ENCODE assay signal across 10 cellular contexts in genomic region chr6:16257999-16258708, GRCh38. TPM values are rescaled to one million over a fixed set of nuclear protein-coding genes. Genes with fewer than 3 reads are reported as not detected.
DNase-seq lines count a peak whose midpoint lies in the region; ATAC-seq and TF ChIP-seq lines count a peak whose summit lies in the region.
"Had no signal": no experiment of that assay in that cellular context is flagged by ENCODE, and none has a peak within 500 bp of the region (broad histone marks: within the 10 kb centered on the region; RNA-seq: fewer than 3 reads in every experiment).

No MANE protein-coding gene starts in this region.

- peak; percentile 39 for DNase-seq in DMS153 (lab: John Stamatoyannopoulos, UW)
- DNase-seq in DMS153 treated with DMSO at 0.1 percent for 48 hours (lab: John Stamatoyannopoulos, UW; ENCODE audit: unreplicated experiment) = no peak
- no peak for DNase-seq in chondrocyte (ENCODE audit: low spot score)
- peak; percentile 81 for DNase-seq in islet precursor cell
- no peak for DNase-seq in stimulated activated naive CD8-positive, alpha-beta T cell treated with anti-CD3 and anti-CD28 coated beads, Interleukin-15, Interleukin-2, amounts not matched to agents 100 U/mL and 50 U/mL, for 24 hours
- DNase-seq in effector CD8-positive, alpha-beta T cell (lab: John Stamatoyannopoulos, UW) = no peak
- DNase-seq: MG63, NCI-H526 treated with DMSO at 0.1 percent for 48 hours had no signal

- H3K4me1 Mint-ChIP-seq in chondrocyte (ENCODE audit: low read depth) = peaks cover 15% of the 10 kb centered on the region

- H3K36me3 Mint-ChIP-seq in chondrocyte (ENCODE audit: low read depth) = peaks cover 5% of the 10 kb centered on the region

- peak; percentile 65 for ATAC-seq in stimulated activated naive CD8-positive, alpha-beta T cell treated with anti-CD3 and anti-CD28 coated beads, Interleukin-15, Interleukin-2, amounts not matched to agents 100 U/mL and 50 U/mL, for 24 hours
- ATAC-seq in GM21619 (IDR thresholded peaks at IDR 0.05; ENCODE audit: unreplicated experiment) (no peak), HG03565 (IDR thresholded peaks at IDR 0.05; ENCODE audit: unreplicated experiment) (no peak)

- H3K27me3 Mint-ChIP-seq in chondrocyte (ENCODE audit: low read depth) = no peaks in the 10 kb centered on the region

- H3K27ac Mint-ChIP-seq in chondrocyte (ENCODE audit: unreplicated experiment) = peak overlapping the region; percentile 80

- H3K9me3 Mint-ChIP-seq in chondrocyte (ENCODE audit: low read depth) = no peaks in the 10 kb centered on the region

- H3K4me3 Mint-ChIP-seq in chondrocyte (ENCODE audit: unreplicated experiment) = no peak overlapping the region

- TF ChIP-seq CTCF in chondrocyte (IDR thresholded peaks at IDR 0.05) = no peak

RNA-seq across cellular contexts. Expression of gene GMPR, which starts 19.8 kb away (rescaled TPM):
- 9.7 to 14.4 TPM (median 11.5 TPM) in 3 replicates for total RNA-seq in chondrocyte

Comparison
In these comparisons a context has a peak if more than half of its experiments do, and no peak if none do; other contexts are left out.
1. DNase-seq: peak in DMS153 (single experiment) and islet precursor cell (single experiment); none in DMS153 treated with DMSO at 0.1 percent for 48 hours (single experiment), chondrocyte (single experiment), stimulated activated naive CD8-positive, alpha-beta T cell treated with anti-CD3 and anti-CD28 coated beads, Interleukin-15, Interleukin-2, amounts not matched to agents 100 U/mL and 50 U/mL, for 24 hours (single experiment) and effector CD8-positive, alpha-beta T cell (single experiment).